23 cellular contexts compared by ENCODE assay signal in genomic region chr6:168265827-168266815, GRCh38. TPM values are rescaled to one million over a fixed set of nuclear protein-coding genes. Genes with fewer than 3 reads are reported as not detected.
DNase-seq lines count a peak whose midpoint lies in the region; ATAC-seq, FAIRE-seq and TF ChIP-seq lines count a peak whose summit lies in the region.
"Had no signal": no experiment of that assay in that cellular context is flagged by ENCODE, and none has a peak within 500 bp of the region (broad histone marks: within the 10 kb centered on the region; RNA-seq: fewer than 3 reads in every experiment).

No MANE protein-coding gene starts in this region.

- peaks cover under 1% of the 10 kb centered on the region for H3K27me3 Mint-ChIP-seq in activated CD4-positive, alpha-beta memory T cell treated with anti-CD3 and anti-CD28 coated beads for 36 hours
- H3K27me3 Mint-ChIP-seq: CD4-positive, CD25-positive, alpha-beta regulatory T cell; CD8-positive, alpha-beta memory T cell; IgD-negative memory B cell had no signal

- no peak overlapping the region for H3K23ac ChIP-seq in trophoblast cell (ENCODE audit: low read length)

- no peak for TF ChIP-seq POLR2A in right lobe of liver (IDR thresholded peaks at IDR 0.05)

- H3K4me1 ChIP-seq in keratinocyte (ENCODE audit: control insufficient read depth, extremely low read depth, insufficient read depth, low read length) = peaks cover 4% of the 10 kb centered on the region
- H3K4me1 ChIP-seq in right lobe of liver = peaks cover 0 to 53% (median 26%) of the 10 kb centered on the region in 4 donors
- H3K4me1 ChIP-seq in trophoblast cell (ENCODE audit: control insufficient read depth in 1 of 2, insufficient read depth in 2 of 2, low read length in 2 of 2) = peaks cover 3 to 4% of the 10 kb centered on the region in 2 experiments
- H3K4me1 ChIP-seq in right atrium auricular region = no peaks in the 10 kb centered on the region
- H3K4me1 ChIP-seq: BE2C had no signal

- no peak overlapping the region for H4K12ac ChIP-seq in trophoblast cell (ENCODE audit: low read depth, low read length)

- no peak overlapping the region for H3K27ac ChIP-seq in keratinocyte (ENCODE audit: control insufficient read depth, insufficient read depth, low read length)
- H3K27ac ChIP-seq in right lobe of liver = peak overlapping the region in 1 of 3 donors; percentile 1
- no peak overlapping the region for H3K27ac ChIP-seq in trophoblast cell (ENCODE audit: low read depth, low read length)
- no peak overlapping the region for H3K27ac ChIP-seq in right atrium auricular region

- H2AFZ ChIP-seq in keratinocyte (ENCODE audit: control insufficient read depth, low read length) (no peak overlapping the region), trophoblast cell (ENCODE audit: insufficient read depth, low read length, poor library complexity) (no peak overlapping the region)
- H2AFZ ChIP-seq: GM23338 had no signal

- no peak overlapping the region for H3K27ac Mint-ChIP-seq in activated CD4-positive, alpha-beta memory T cell treated with anti-CD3 and anti-CD28 coated beads for 36 hours
- H3K27ac Mint-ChIP-seq: CD4-positive, CD25-positive, alpha-beta regulatory T cell; GM23338; H9; IgD-negative memory B cell had no signal

- H3K36me3 ChIP-seq in keratinocyte (ENCODE audit: control insufficient read depth in 2 of 2, extremely low read depth in 1 of 2, insufficient read depth in 2 of 2, low read length in 2 of 2) (no peaks in the 10 kb centered on the region), right lobe of liver (no peaks in the 10 kb centered on the region), trophoblast cell (ENCODE audit: control insufficient read depth in 1 of 2, insufficient read depth in 2 of 2, low read length in 2 of 2) (no peaks in the 10 kb centered on the region), right atrium auricular region (no peaks in the 10 kb centered on the region)
- H3K36me3 ChIP-seq: BE2C had no signal

- H4K20me1 ChIP-seq in keratinocyte (ENCODE audit: control insufficient read depth, extremely low read depth, insufficient read depth, low read length) = no peaks in the 10 kb centered on the region

- dilution Hi-C loops in keratinocyte (cut with MboI; ENCODE audit: extremely low pct_ligation_motif_present, low sequenced_read_pairs) = no loop called here

- H3K14ac ChIP-seq in trophoblast cell (ENCODE audit: low read length) = no peak overlapping the region

- TF ChIP-seq CTCF in keratinocyte (optimal IDR thresholded peaks at IDR 0.05 in 1 of 3, IDR thresholded peaks at IDR 0.05 in 1 of 3, conservative IDR thresholded peaks at IDR 0.05 in 1 of 3; ENCODE audit: extremely low read depth in 1 of 3, insufficient read depth in 2 of 3, low read length in 3 of 3) = no peak
- TF ChIP-seq CTCF in right lobe of liver (IDR thresholded peaks at IDR 0.05) = no peak
- no peak for TF ChIP-seq CTCF in right atrium auricular region (IDR thresholded peaks at IDR 0.05)

- 56% methylated on average over 11 of the region's 15 CpGs for WGBS in right lobe of liver (ENCODE audit: insufficient coverage, low coverage, low lambda C conversion rate, missing lambda C conversion rate)
- WGBS in trophoblast cell (ENCODE audit: extremely low coverage, insufficient coverage, insufficient read length) = no CpG with 5 or more reads among the region's 15 CpGs

- H3K4me3 ChIP-seq in keratinocyte (ENCODE audit: control insufficient read depth in 2 of 3, extremely low read depth in 1 of 3, insufficient read depth in 2 of 3, low read depth in 1 of 3, low read length in 3 of 3) = no peak overlapping the region
- H3K4me3 ChIP-seq in right lobe of liver = no peak overlapping the region
- H3K4me3 ChIP-seq in trophoblast cell (ENCODE audit: low read depth, low read length) = no peak overlapping the region
- no peak overlapping the region for H3K4me3 ChIP-seq in right atrium auricular region
- H3K4me3 ChIP-seq: GM23338 had no signal

- peak; percentile 53 for FAIRE-seq in keratinocyte (lab: Jason Lieb, UNC)
- FAIRE-seq: A204.1 had no signal

- H3K9ac ChIP-seq in keratinocyte (ENCODE audit: control insufficient read depth, extremely low read depth, insufficient read depth, low read length) (no peak overlapping the region), trophoblast cell (ENCODE audit: low read length) (peak overlapping the region; percentile 17)

- no peak overlapping the region for H3K18ac ChIP-seq in trophoblast cell (ENCODE audit: low read length)

- H2BK12ac ChIP-seq in trophoblast cell (ENCODE audit: low read length) = no peak overlapping the region

- no peaks in the 10 kb centered on the region for H3K79me2 ChIP-seq in keratinocyte (ENCODE audit: control insufficient read depth, insufficient read depth, low read length)
- H3K79me2 ChIP-seq in trophoblast cell (ENCODE audit: control insufficient read depth, insufficient read depth, low read length, poor library complexity) = no peaks in the 10 kb centered on the region

- H4K8ac ChIP-seq in trophoblast cell (ENCODE audit: low read depth, low read length) = no peak overlapping the region

- no peaks in the 10 kb centered on the region for H3K9me3 ChIP-seq in keratinocyte (ENCODE audit: control insufficient read depth, low read depth, low read length)
- H3K9me3 ChIP-seq in right lobe of liver = no peaks in the 10 kb centered on the region
- peaks cover 3% of the 10 kb centered on the region for H3K9me3 ChIP-seq in trophoblast cell (ENCODE audit: insufficient read depth, low read depth, low read length)
- H3K9me3 ChIP-seq in right atrium auricular region = no peaks in the 10 kb centered on the region
- H3K9me3 ChIP-seq: BE2C had no signal

- intact Hi-C loops in right lobe of liver (cut with DNase I) = no loop called here
- intact Hi-C loops in activated CD4-positive, alpha-beta memory T cell treated with anti-CD3 and anti-CD28 coated beads for 36 hours (cut with micrococcal nuclease) = no loop called here

- CTCF ChIA-PET in activated CD4-positive, alpha-beta memory T cell treated with anti-CD3 and anti-CD28 coated beads for 36 hours (lab: Charles Lee) = no interaction called here

- no peak overlapping the region for H2BK5ac ChIP-seq in trophoblast cell (ENCODE audit: low read depth, low read length, poor library complexity)

- H2BK120ac ChIP-seq in trophoblast cell (ENCODE audit: insufficient read depth, low read length, poor library complexity) = no peak overlapping the region

- no peak overlapping the region for H3K4ac ChIP-seq in trophoblast cell (ENCODE audit: low read depth, low read length)

- no peak overlapping the region for H3K4me3 Mint-ChIP-seq in activated CD4-positive, alpha-beta memory T cell treated with anti-CD3 and anti-CD28 coated beads for 36 hours
- H3K4me3 Mint-ChIP-seq: CD4-positive, CD25-positive, alpha-beta regulatory T cell; CD8-positive, alpha-beta memory T cell; GM23338; H9; IgD-negative memory B cell had no signal

- no peaks in the 10 kb centered on the region for H3K36me3 Mint-ChIP-seq in activated CD4-positive, alpha-beta memory T cell treated with anti-CD3 and anti-CD28 coated beads for 36 hours
- H3K36me3 Mint-ChIP-seq: CD4-positive, CD25-positive, alpha-beta regulatory T cell; CD8-positive, alpha-beta memory T cell had no signal

- POLR2A ChIA-PET in activated CD4-positive, alpha-beta memory T cell treated with anti-CD3 and anti-CD28 coated beads for 36 hours (lab: Charles Lee) = no interaction called here

- no peak overlapping the region for H4K91ac ChIP-seq in trophoblast cell (ENCODE audit: low read depth, low read length)

- H3K4me2 ChIP-seq in keratinocyte (ENCODE audit: control insufficient read depth, extremely low read depth, insufficient read depth, low read depth, low read length) (no peak overlapping the region), trophoblast cell (ENCODE audit: low read length) (no peak overlapping the region)
- H3K4me2 ChIP-seq: GM23338 had no signal

- H3K9me1 ChIP-seq in keratinocyte (ENCODE audit: control insufficient read depth, extremely low read depth, insufficient read depth, low read length) = no peaks in the 10 kb centered on the region

- no peaks in the 10 kb centered on the region for H3K4me1 Mint-ChIP-seq in activated CD4-positive, alpha-beta memory T cell treated with anti-CD3 and anti-CD28 coated beads for 36 hours (ENCODE audit: low read depth)
- H3K4me1 Mint-ChIP-seq: CD4-positive, CD25-positive, alpha-beta regulatory T cell; CD8-positive, alpha-beta memory T cell; IgD-negative memory B cell had no signal

- peak; percentile 88 for DNase-seq in HuH-7 (ENCODE audit: low spot score)
- DNase-seq in keratinocyte (ENCODE audit: low read depth, low spot score) = no peak
- DNase-seq in right lobe of liver = no peak
- DNase-seq in trophoblast cell = peak; percentile 71 to 80
- no peak for DNase-seq in right atrium auricular region (ENCODE audit: low spot score)
- no peak for DNase-seq in activated CD4-positive, alpha-beta T cell treated with anti-CD3 and anti-CD28 coated beads for 1 hour
- DNase-seq in activated CD4-positive, alpha-beta memory T cell treated with anti-CD3 and anti-CD28 coated beads for 36 hours = no peak
- DNase-seq: ACHN; BE2C; C1 segment of cervical spinal cord; CD4-positive, CD25-positive, alpha-beta regulatory T cell; CD8-positive, alpha-beta memory T cell; DMS153; DMS79; GF-D8; H9; KBM-7 had no signal

- no peaks in the 10 kb centered on the region for H3K79me1 ChIP-seq in trophoblast cell (ENCODE audit: low read length)

- H2AK5ac ChIP-seq in trophoblast cell (ENCODE audit: low read length) = no peak overlapping the region

- no peaks in the 10 kb centered on the region for H3K27me3 ChIP-seq in keratinocyte (ENCODE audit: control insufficient read depth, extremely low read depth, insufficient read depth, low read length)
- H3K27me3 ChIP-seq in right lobe of liver = no peaks in the 10 kb centered on the region
- no peaks in the 10 kb centered on the region for H3K27me3 ChIP-seq in trophoblast cell (ENCODE audit: insufficient read depth, low read length)
- no peaks in the 10 kb centered on the region for H3K27me3 ChIP-seq in right atrium auricular region
- H3K27me3 ChIP-seq: BE2C had no signal

- H3K9me3 Mint-ChIP-seq in activated CD4-positive, alpha-beta memory T cell treated with anti-CD3 and anti-CD28 coated beads for 36 hours = no peaks in the 10 kb centered on the region
- H3K9me3 Mint-ChIP-seq: GM23338, H9 had no signal

- peak; percentile 7 to 40 (median 18) for ATAC-seq in right lobe of liver
- no peak for ATAC-seq in HG03521 (IDR thresholded peaks at IDR 0.05; ENCODE audit: unreplicated experiment)
- ATAC-seq: GM23338 had no signal

RNA-seq across cellular contexts. Expression of gene DACT2, which starts 53.5 kb away (rescaled TPM):
- 0.09 to 0.19 TPM (median 0.15 TPM) in 3 replicates for polyA plus RNA-seq in keratinocyte
- not detected for polyA plus RNA-seq in keratinocyte (2011; ENCODE audit: low read depth)
- polyA plus RNA-seq in keratinocyte (2011; cell fraction: cytosol; rRNA removed) = 0.16 and 0.36 TPM in 2 replicates
- 0.22 and 0.55 TPM in 2 replicates for polyA plus RNA-seq in keratinocyte (2011; cell fraction: nucleus; rRNA removed)
- 0.09 and 0.16 TPM in 2 replicates for polyA plus RNA-seq in keratinocyte (2012; ENCODE audit: low replicate concordance)
- 0.06 to 0.13 TPM in 2 of 3 replicates, not detected in the other for polyA minus RNA-seq in keratinocyte
- polyA minus RNA-seq in keratinocyte (2011; cell fraction: cytosol; rRNA and poly(A)+ RNA removed) = not detected
- 0.32 TPM in 1 of 2 replicates, not detected in the other for polyA minus RNA-seq in keratinocyte (2011; cell fraction: nucleus; rRNA and poly(A)+ RNA removed)
- total RNA-seq in right lobe of liver = under 1 TPM in 5 of 6 experiments, not detected in 1; 0.29 to 0.99 (median 0.86) TPM
- 30.3 and 30.7 TPM in 2 replicates for polyA plus RNA-seq in trophoblast cell (2013)
- total RNA-seq in right atrium auricular region = 1 to 10 TPM; 1.5 to 2.0 TPM
- not detected for total RNA-seq in activated CD4-positive, alpha-beta memory T cell treated with anti-CD3 and anti-CD28 coated beads for 36 hours
- total RNA-seq: CD4-positive, CD25-positive, alpha-beta regulatory T cell; CD8-positive, alpha-beta memory T cell; Daoy; HT-29 had no signal
- polyA plus RNA-seq: CD4-positive, CD25-positive, alpha-beta regulatory T cell; CD8-positive, alpha-beta memory T cell; IgD-negative memory B cell had no signal

Comparison
In these comparisons a context has a peak if more than half of its experiments do, and no peak if none do; other contexts are left out.
1. DNase-seq: peak in HuH-7 (single experiment) and trophoblast cell (2 of 2); none in keratinocyte (single experiment), right lobe of liver (0 of 3), right atrium auricular region (single experiment), activated CD4-positive, alpha-beta T cell treated with anti-CD3 and anti-CD28 coated beads for 1 hour (single experiment) and activated CD4-positive, alpha-beta memory T cell treated with anti-CD3 and anti-CD28 coated beads for 36 hours (single experiment).